24 cellular contexts compared by ENCODE assay signal in the genomic region with DNA sequence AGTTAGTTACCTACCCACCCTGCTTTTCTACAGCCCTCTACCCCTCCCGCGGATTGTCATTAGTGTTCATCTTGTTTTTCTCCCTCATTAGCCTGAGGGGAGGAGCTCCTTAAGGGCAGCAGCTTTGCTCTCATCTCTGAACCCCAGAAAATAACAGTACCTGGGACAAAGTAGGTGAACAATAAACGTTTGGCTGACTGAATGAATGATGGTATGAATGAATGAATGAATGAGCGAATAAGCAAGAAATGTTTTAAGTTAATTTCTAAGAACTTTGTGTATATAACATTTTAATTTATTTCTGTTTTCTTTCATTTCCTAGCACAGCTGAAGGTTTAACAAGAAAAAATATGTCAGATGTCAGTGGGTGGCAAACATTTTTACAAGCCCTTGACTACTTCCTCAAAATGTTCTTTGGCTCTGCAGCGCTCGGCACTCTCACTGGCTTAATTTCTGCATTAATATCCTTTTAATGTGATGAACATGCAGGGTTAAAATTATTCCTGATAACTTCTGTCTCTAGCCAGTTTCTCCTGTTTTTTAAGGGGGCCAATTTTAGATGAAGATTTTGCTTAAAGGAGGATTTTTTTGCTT.
"Had no signal": no experiment of that assay in that cellular context is flagged by ENCODE, and none has a peak within 500 bp of the region (broad histone marks: within the 10 kb centered on the region; RNA-seq: fewer than 3 reads in every experiment).

No MANE protein-coding gene starts in this region.

- DNase-seq: dorsolateral prefrontal cortex; effector CD8-positive, alpha-beta T cell; heart right ventricle; islet precursor cell; mammary epithelial cell; mucosa of descending colon; naive thymus-derived CD8-positive, alpha-beta T cell; psoas muscle; retina; spleen; stimulated activated CD4-positive, alpha-beta T cell treated with anti-CD3 and anti-CD28 coated beads, Interleukin-15, amount 100 ng/mL, for 24 hours; stimulated activated CD4-positive, alpha-beta T cell treated with anti-CD3 and anti-CD28 coated beads, Interleukin-1b, Interleukin-23, amount 100 ng/mL, for 48 hours; stimulated activated CD4-positive, alpha-beta T cell treated with anti-CD3 and anti-CD28 coated beads, Interleukin-4, amount 100 ng/mL, for 24 hours; testis; upper lobe of right lung had no signal

- H3K9me3 Mint-ChIP-seq: naive thymus-derived CD8-positive, alpha-beta T cell; stimulated activated memory B cell treated with anti-CD40 and anti-IgM and Interleukin-4, amounts not matched to agents 10 μg/mL and 1 μg/mL and 100 μg/mL, for 72 hours; stimulated activated naive CD8-positive, alpha-beta T cell treated with anti-CD3 and anti-CD28 coated beads, Interleukin-15, Interleukin-2, amounts not matched to agents 100 ng/mL and 50 ng/mL, for 24 hours had no signal

- H3K4me3 ChIP-seq: dorsolateral prefrontal cortex, heart right ventricle, mucosa of descending colon, psoas muscle, spleen, testis, tibial nerve, upper lobe of right lung, vagina had no signal

- H3K4me3 Mint-ChIP-seq: naive thymus-derived CD8-positive, alpha-beta T cell; stimulated activated memory B cell treated with anti-CD40 and anti-IgM and Interleukin-4, amounts not matched to agents 10 μg/mL and 1 μg/mL and 100 μg/mL, for 72 hours; stimulated activated naive CD8-positive, alpha-beta T cell treated with anti-CD3 and anti-CD28 coated beads, Interleukin-15, Interleukin-2, amounts not matched to agents 100 ng/mL and 50 ng/mL, for 24 hours had no signal

- H3K27ac Mint-ChIP-seq: stimulated activated memory B cell treated with anti-CD40 and anti-IgM and Interleukin-4, amounts not matched to agents 10 μg/mL and 1 μg/mL and 100 μg/mL, for 72 hours; stimulated activated naive CD8-positive, alpha-beta T cell treated with anti-CD3 and anti-CD28 coated beads, Interleukin-15, Interleukin-2, amounts not matched to agents 100 ng/mL and 50 ng/mL, for 24 hours had no signal

- FAIRE-seq: endometrium, frontal cortex had no signal

- ATAC-seq: esophagus mucosa; heart right ventricle; left lobe of liver; mucosa of descending colon; naive thymus-derived CD8-positive, alpha-beta T cell; psoas muscle; sciatic nerve; stimulated activated memory B cell treated with anti-CD40 and anti-IgM and Interleukin-4, amounts not matched to agents 10 μg/mL and 1 μg/mL and 100 μg/mL, for 72 hours; upper lobe of right lung had no signal

- H3K27me3 Mint-ChIP-seq: naive thymus-derived CD8-positive, alpha-beta T cell; stimulated activated memory B cell treated with anti-CD40 and anti-IgM and Interleukin-4, amounts not matched to agents 10 μg/mL and 1 μg/mL and 100 μg/mL, for 72 hours; stimulated activated naive CD8-positive, alpha-beta T cell treated with anti-CD3 and anti-CD28 coated beads, Interleukin-15, Interleukin-2, amounts not matched to agents 100 ng/mL and 50 ng/mL, for 24 hours had no signal
